8 cellular contexts compared by ENCODE assay signal in genomic region chr1:175193339-175193950, GRCh38. TPM values are rescaled to one million over a fixed set of nuclear protein-coding genes. Genes with fewer than 3 reads are reported as not detected.
A peak's percentile ranks its signal among the peaks of the same experiment; 100 is the strongest.
DNase-seq lines count a peak whose midpoint lies in the region; ATAC-seq and TF ChIP-seq lines count a peak whose summit lies in the region.

No MANE protein-coding gene starts in this region.

- H3K9me3 ChIP-seq in esophagus (ENCODE audit: control insufficient read depth in 2 of 2, insufficient read depth in 1 of 2, low read depth in 1 of 2, low read length in 1 of 2) (no peaks in the 10 kb centered on the region), ovary (no peaks in the 10 kb centered on the region)

- TF ChIP-seq POLR2A in ovary (IDR thresholded peaks at IDR 0.05) = no peak

- H3K36me3 ChIP-seq in esophagus (ENCODE audit: control insufficient read depth in 2 of 2, insufficient read depth in 2 of 2, low read length in 1 of 2) (no peaks in the 10 kb centered on the region), ovary (no peaks in the 10 kb centered on the region)

- DNase-seq in EH (ENCODE audit: low read depth) = peak; percentile 54
- DNase-seq in RWPE1 (ENCODE audit: low spot score) = no peak
- no peak for DNase-seq in ovary
- DNase-seq in SIG-M5 treated with dmso at 0.1 percent for 504 hours (lab: John Stamatoyannopoulos, UW; ENCODE audit: unreplicated experiment) = no peak
- DNase-seq in activated CD4-positive, CD25-positive, alpha-beta regulatory T cell (lab: John Stamatoyannopoulos, UW) = no peak
- DNase-seq in NCI-H446 treated with DMSO at 0.1 percent for 48 hours (lab: John Stamatoyannopoulos, UW) = no peak

- POLR2A ChIA-PET in RWPE1 (lab: Yijun Ruan, JAX; ENCODE audit: low non-redundant PET) = no interaction called here

- intact Hi-C loops in ovary (cut with DNase I) = no loop called here

- TF ChIP-seq EP300 in ovary (IDR thresholded peaks at IDR 0.05) = no peak

- TF ChIP-seq CTCF in RWPE1 (conservative IDR thresholded peaks at IDR 0.05; ENCODE audit: low read depth) = no peak
- TF ChIP-seq CTCF in ovary (IDR thresholded peaks at IDR 0.05) = no peak

- no peak for ATAC-seq in GM21786 (IDR thresholded peaks at IDR 0.05; ENCODE audit: unreplicated experiment)

- H3K27me3 ChIP-seq in esophagus (ENCODE audit: control insufficient read depth in 1 of 2, insufficient read depth in 2 of 2, low read length in 2 of 2) = peaks cover 0 to 3% of the 10 kb centered on the region in 2 donors
- no peaks in the 10 kb centered on the region for H3K27me3 ChIP-seq in ovary

- 33 to 35% methylated on average over 12 of the region's 12 CpGs for WGBS in esophagus, 2 donors
- WGBS in ovary, 3 donors = 51 to 53% (median 51%) methylated on average over 12 of the region's 12 CpGs

- H3K4me3 ChIP-seq in esophagus (ENCODE audit: low read depth in 1 of 2, low read length in 2 of 2) (peak overlapping the region; percentile 47 to 75), ovary (peak overlapping the region; percentile 63)

- H3K4me1 ChIP-seq in esophagus (ENCODE audit: control insufficient read depth in 2 of 2, insufficient read depth in 2 of 2, low read length in 1 of 2) (peaks cover 0 to 3% of the 10 kb centered on the region in 2 donors), ovary (ENCODE audit: insufficient read depth) (peaks cover 4% of the 10 kb centered on the region)

- H3K27ac ChIP-seq in RWPE1 (peak overlapping the region; percentile 90), esophagus (ENCODE audit: low read depth in 2 of 2, low read length in 1 of 2) (peak overlapping the region; percentile 82 to 83), ovary (peak overlapping the region; percentile 42 to 47)

- CTCF ChIA-PET in RWPE1 (lab: Yijun Ruan, JAX) = interaction anchor here (0.6 to 1.5 kb wide), 4 partner anchors 19 to 1684 kb away, joined by 3 to 6 read pairs (median 4); no protein-coding TSS in a partner anchor

RNA-seq across cellular contexts. Expression of gene KIAA0040, which starts 0.9 kb away (rescaled TPM):
- polyA plus RNA-seq in esophagus = 1 to 10 TPM; 2.3 to 4.0 TPM
- 10 to 100 TPM in 3 of 7 donors, 1 to 10 TPM in 4; 5.2 to 18.5 (median 9.9) TPM for total RNA-seq in ovary
- polyA plus RNA-seq in ovary = 10 to 100 TPM in 1 of 2 donors, 1 to 10 TPM in 1; 7.3 to 24.7 TPM
